In genomic region chr9:112750767-112751058, GRCh38 we compare ENCODE assay signal across 8 cellular contexts. TPM values are rescaled to one million over a fixed set of nuclear protein-coding genes. Genes with fewer than 3 reads are reported as not detected.
A peak's percentile ranks its signal among the peaks of the same experiment; 100 is the strongest.
DNase-seq lines count a peak whose midpoint lies in the region; ATAC-seq and TF ChIP-seq lines count a peak whose summit lies in the region.

No MANE protein-coding gene starts in this region.

- CTCF ChIA-PET in OCI-LY7 (lab: Charles Lee; ENCODE audit: unreplicated experiment), result interaction anchor here (0.5 kb wide), 1 partner anchor 1264 kb away, joined by 5 read pairs; no protein-coding TSS in a partner anchor
- CTCF ChIA-PET in WTC11 (lab: Charles Lee), result interaction anchor here (1.3 to 2.3 kb wide), 6 partner anchors 33 to 152 kb away, joined by 3 to 12 read pairs (median 6); partner anchors contain the start of gene INIP
- CTCF ChIA-PET in GM10248 (lab: Yijun Ruan, JAX), result interaction anchor here (1.2 to 2.1 kb wide), 3 partner anchors 10 to 33 kb away, joined by 3 to 5 read pairs (median 4); no protein-coding TSS in a partner anchor

- no peaks in the 10 kb centered on the region for H3K36me3 ChIP-seq in OCI-LY7 (ENCODE audit: insufficient read depth, low read length)
- H3K36me3 ChIP-seq in psoas muscle (ENCODE audit: insufficient read depth in 1 of 2, low read depth in 1 of 2), result no peaks in the 10 kb centered on the region

- peaks cover 10% of the 10 kb centered on the region for H3K27me3 Mint-ChIP-seq in WTC11 (ENCODE audit: low read depth)

- H3K27ac ChIP-seq in OCI-LY7 (ENCODE audit: low read depth, low read length, poor library complexity, severe bottlenecking) (peak overlapping the region; percentile 29), psoas muscle (peak overlapping the region; percentile 89)

- peaks cover 8% of the 10 kb centered on the region; the same call in 1 of the 2 replicates for H3K79me2 ChIP-seq in OCI-LY7 (ENCODE audit: insufficient read depth, low read depth, low read length)

- peaks cover 22% of the 10 kb centered on the region for H3K4me1 Mint-ChIP-seq in WTC11

- ATAC-seq in psoas muscle (peak in 2 of 4 donors; percentile 22 to 34), WTC11 (no peak), GM18520 (IDR thresholded peaks at IDR 0.05; ENCODE audit: unreplicated experiment) (no peak)

- H3K9me3 ChIP-seq in OCI-LY7 (ENCODE audit: low read length) (no peaks in the 10 kb centered on the region), psoas muscle (no peaks in the 10 kb centered on the region)

- no peak overlapping the region for H3K4me3 Mint-ChIP-seq in WTC11

- no peaks in the 10 kb centered on the region for H3K9me2 ChIP-seq in OCI-LY7 (ENCODE audit: insufficient read depth, low read length)

- WGBS in psoas muscle, 3 donors, result 0 to 1% (median 0%) methylated on average over 5 to 50 of the region's 50 CpGs

- no TSS peak for BruUV-seq in OCI-LY7 (replicated peaks; lab: Mats Ljungman, UMichigan)

- peak overlapping the region; percentile 85 for H3K4me3 ChIP-seq in GM12875 (ENCODE audit: low read depth, low read length)
- H3K4me3 ChIP-seq in OCI-LY7 (ENCODE audit: low read depth, low read length, poor library complexity, severe bottlenecking), result peak overlapping the region; percentile 99
- peak overlapping the region; percentile 77 for H3K4me3 ChIP-seq in fibroblast of mammary gland (ENCODE audit: control insufficient read depth, low read depth, low read length)
- peak overlapping the region; percentile 98 for H3K4me3 ChIP-seq in psoas muscle

- intact Hi-C loops in OCI-LY7 (cut with micrococcal nuclease; ENCODE audit: unreplicated experiment) (loop anchor here (1.0 to 10.0 kb wide), 5 partner anchors 24 to 1266 kb away; partner anchors contain the start of genes ECPAS and UGCG), psoas muscle (cut with DNase I) (loop anchor here (5.0 kb wide), 4 partner anchors 33 to 368 kb away; partner anchors contain the start of genes INIP (in 2 of the 2) and HSDL2 (in 1 of the 2))

- no peaks in the 10 kb centered on the region for H3K36me3 Mint-ChIP-seq in WTC11

- POLR2A ChIA-PET in OCI-LY7 (lab: Charles Lee), result interaction anchor here (0.6 to 3.0 kb wide), 6 partner anchors 8 to 35 kb away, joined by 4 to 17 read pairs (median 6); partner anchors contain the start of gene INIP
- POLR2A ChIA-PET in WTC11 (lab: Charles Lee), result interaction anchor here (1.3 to 2.0 kb wide), 2 partner anchors 14 to 33 kb away, joined by 4 to 6 read pairs; partner anchors contain the start of gene INIP
- POLR2A ChIA-PET in GM10248 (lab: Yijun Ruan, JAX), result no interaction called here

- peak overlapping the region; percentile 84 for H3K4me2 ChIP-seq in OCI-LY7 (ENCODE audit: low read length)

- DNase-seq in OCI-LY7 (ENCODE audit: low spot score) (no peak), fibroblast of mammary gland (ENCODE audit: low read depth) (no peak), psoas muscle (peak in 1 of 2 donors; percentile 68), WTC11 (ENCODE audit: low spot score) (no peak), occipital lobe (lab: John Stamatoyannopoulos, UW) (no peak), GM10248 (ENCODE audit: extremely low spot score) (no peak)

- H2AFZ ChIP-seq in OCI-LY7 (ENCODE audit: low read length), result peak overlapping the region; percentile 62; the same call in 1 of the 2 replicates

- H3K27me3 ChIP-seq in psoas muscle (ENCODE audit: insufficient read depth in 3 of 3, low read length in 2 of 3), result no peaks in the 10 kb centered on the region

- TF ChIP-seq CTCF in GM12875 (IDR thresholded peaks at IDR 0.05; ENCODE audit: borderline replicate concordance, insufficient read depth, low read depth, low read length) (no peak), OCI-LY7 (conservative IDR thresholded peaks at IDR 0.05; ENCODE audit: low read length) (no peak), fibroblast of mammary gland (conservative IDR thresholded peaks at IDR 0.05; ENCODE audit: control insufficient read depth, insufficient read depth, low read depth, low read length) (no peak), psoas muscle (IDR thresholded peaks at IDR 0.05) (no peak), WTC11 (IDR thresholded peaks at IDR 0.05) (no peak), GM10248 (IDR thresholded peaks at IDR 0.05; ENCODE audit: control extremely low read depth, extremely low read depth, low read depth, missing control alignments) (no peak)

- H3K27ac Mint-ChIP-seq in WTC11, result no peak overlapping the region

- no peaks in the 10 kb centered on the region; the same call in 1 of the 2 replicates for H4K20me1 ChIP-seq in OCI-LY7 (ENCODE audit: insufficient read depth, low read length)

- peaks cover 35% of the 10 kb centered on the region for H3K4me1 ChIP-seq in OCI-LY7 (ENCODE audit: insufficient read depth, low read length, poor library complexity, severe bottlenecking)
- peaks cover 40% of the 10 kb centered on the region for H3K4me1 ChIP-seq in psoas muscle

- no peaks in the 10 kb centered on the region for H3K9me3 Mint-ChIP-seq in WTC11

TF ChIP-seq in WTC11, 78 proteins besides CTCF, POLR2A, EP300 and RAD21:
- no peak for TF ChIP-seq SMAD3 (CRISPR knock-in tag; IDR thresholded peaks at IDR 0.05; ENCODE audit: borderline replicate concordance)
- no peak for TF ChIP-seq HMGXB4 (CRISPR knock-in tag; IDR thresholded peaks at IDR 0.05)
- no peak for TF ChIP-seq ZNF425 (CRISPR knock-in tag; conservative IDR thresholded peaks at IDR 0.05)
- no peak for TF ChIP-seq ZNF138 (CRISPR knock-in tag; conservative IDR thresholded peaks at IDR 0.05)
- no peak for TF ChIP-seq NR3C1 (CRISPR knock-in tag; conservative IDR thresholded peaks at IDR 0.05; ENCODE audit: low read depth)
- no peak for TF ChIP-seq JUN (CRISPR knock-in tag; IDR thresholded peaks at IDR 0.05)
- no peak for TF ChIP-seq E2F4 (CRISPR knock-in tag; IDR thresholded peaks at IDR 0.05; ENCODE audit: borderline replicate concordance, low read depth)
- no peak for TF ChIP-seq MYBL2 (CRISPR knock-in tag; IDR thresholded peaks at IDR 0.05)
- TF ChIP-seq GRHL2 (CRISPR knock-in tag; IDR thresholded peaks at IDR 0.05; ENCODE audit: insufficient replicate concordance, severe bottlenecking), result no peak
- TF ChIP-seq CREM (CRISPR knock-in tag; IDR thresholded peaks at IDR 0.05), result no peak
- TF ChIP-seq PREB (CRISPR knock-in tag; IDR thresholded peaks at IDR 0.05; ENCODE audit: borderline replicate concordance), result no peak

RNA-seq across cellular contexts. Expression of gene SNX30, which starts 0.2 kb away (rescaled TPM):
- total RNA-seq in OCI-LY7 (2014; rRNA removed; shearing (Covaris generic)), result 14.2 and 19.8 TPM in 2 replicates
- total RNA-seq in OCI-LY7 (2022), result 13.5 and 17.1 TPM in 2 replicates
- 1 to 10 TPM; 1.6 to 2.8 (median 2.3) TPM for total RNA-seq in psoas muscle
- polyA plus RNA-seq in psoas muscle, result 1 to 10 TPM in 2 of 3 donors, under 1 TPM in 1; 0.55 to 1.4 (median 1.3) TPM
- total RNA-seq in WTC11 (2021), result 11.8 to 13.4 TPM (median 12.1 TPM) in 3 replicates
- total RNA-seq in occipital lobe, result 25.0 TPM

RNA-seq across cellular contexts. Expression of gene INIP, which starts 32.8 kb away (rescaled TPM):
- 23.2 and 27.0 TPM in 2 replicates for total RNA-seq in OCI-LY7 (2014; rRNA removed; shearing (Covaris generic))
- total RNA-seq in OCI-LY7 (2022), result 34.4 and 34.5 TPM in 2 replicates
- 10 to 100 TPM in 1 of 4 donors, 1 to 10 TPM in 3; 8.1 to 10.2 (median 9.0) TPM for total RNA-seq in psoas muscle
- 10 to 100 TPM in 2 of 3 donors, 1 to 10 TPM in 1; 3.7 to 17.2 (median 11.1) TPM for polyA plus RNA-seq in psoas muscle
- total RNA-seq in WTC11 (2021), result 16.0 to 19.1 TPM (median 16.7 TPM) in 3 replicates
- 27.3 TPM for total RNA-seq in occipital lobe
